Comparison of ENCODE assay signal across 8 cellular contexts in genomic region chr17:82037889-82038195, GRCh38. TPM values are rescaled to one million over a fixed set of nuclear protein-coding genes. Genes with fewer than 3 reads are reported as not detected.
A peak's percentile ranks its signal among the peaks of the same experiment; 100 is the strongest.
DNase-seq lines count a peak whose midpoint lies in the region; ATAC-seq and TF ChIP-seq lines count a peak whose summit lies in the region.

No MANE protein-coding gene starts in this region.

- H3K36me3 ChIP-seq in suprapubic skin, result no peaks in the 10 kb centered on the region

- H3K27ac Mint-ChIP-seq in T-helper 2 cell treated with Interferon-gamma antibody and Interleukin-4, amounts not matched to agents 5 μg/mL and 100 μg/mL, for 36 hours, result peak overlapping the region; percentile 97
- peak overlapping the region; percentile 81 for H3K27ac Mint-ChIP-seq in activated naive CD8-positive, alpha-beta T cell

- peak overlapping the region; percentile 69 for H3K4me3 ChIP-seq in suprapubic skin

- WGBS in suprapubic skin, result 4% methylated on average over 10 of the region's 10 CpGs

- peaks cover 22% of the 10 kb centered on the region for H3K4me1 ChIP-seq in suprapubic skin

- no peaks in the 10 kb centered on the region for H3K9me3 ChIP-seq in suprapubic skin

- ATAC-seq in HG03139 (IDR thresholded peaks at IDR 0.05; ENCODE audit: unreplicated experiment) (no peak), GM18909 (IDR thresholded peaks at IDR 0.05; ENCODE audit: poor library complexity, unreplicated experiment) (no peak)

- H3K27me3 Mint-ChIP-seq in T-helper 2 cell treated with Interferon-gamma antibody and Interleukin-4, amounts not matched to agents 5 μg/mL and 100 μg/mL, for 36 hours (ENCODE audit: low read depth), result no peaks in the 10 kb centered on the region
- no peaks in the 10 kb centered on the region for H3K27me3 Mint-ChIP-seq in activated naive CD8-positive, alpha-beta T cell

- H3K27me3 ChIP-seq in layer of hippocampus (ENCODE audit: control insufficient read depth, insufficient read depth, low read length) (no peaks in the 10 kb centered on the region), suprapubic skin (no peaks in the 10 kb centered on the region)

- H3K4me3 Mint-ChIP-seq in T-helper 2 cell treated with Interferon-gamma antibody and Interleukin-4, amounts not matched to agents 5 μg/mL and 100 μg/mL, for 36 hours, result peak overlapping the region; percentile 83
- peak overlapping the region; percentile 81 for H3K4me3 Mint-ChIP-seq in activated naive CD8-positive, alpha-beta T cell

- H3K9me3 Mint-ChIP-seq in T-helper 2 cell treated with Interferon-gamma antibody and Interleukin-4, amounts not matched to agents 5 μg/mL and 100 μg/mL, for 36 hours, result no peaks in the 10 kb centered on the region
- H3K9me3 Mint-ChIP-seq in activated naive CD8-positive, alpha-beta T cell (ENCODE audit: low read depth), result no peaks in the 10 kb centered on the region

- H3K36me3 Mint-ChIP-seq in T-helper 2 cell treated with Interferon-gamma antibody and Interleukin-4, amounts not matched to agents 5 μg/mL and 100 μg/mL, for 36 hours (ENCODE audit: low read depth), result peaks cover 8% of the 10 kb centered on the region
- peaks cover 3% of the 10 kb centered on the region for H3K36me3 Mint-ChIP-seq in activated naive CD8-positive, alpha-beta T cell

- H3K4me1 Mint-ChIP-seq in T-helper 2 cell treated with Interferon-gamma antibody and Interleukin-4, amounts not matched to agents 5 μg/mL and 100 μg/mL, for 36 hours (ENCODE audit: low read depth), result peaks cover 19% of the 10 kb centered on the region
- peaks cover 21% of the 10 kb centered on the region for H3K4me1 Mint-ChIP-seq in activated naive CD8-positive, alpha-beta T cell (ENCODE audit: low read depth)

- no peak for DNase-seq in T-helper 2 cell treated with Interferon-gamma antibody and Interleukin-4, amounts not matched to agents 5 μg/mL and 100 μg/mL, for 36 hours (ENCODE audit: low spot score)
- DNase-seq in T-helper 2 cell (no peak), suprapubic skin (ENCODE audit: low spot score in 2 of 2) (no peak), HUDEP-2 (lab: John Stamatoyannopoulos, UW; ENCODE audit: unreplicated experiment in 76 of 76) (no peak)

- TF ChIP-seq POLR2A in suprapubic skin (IDR thresholded peaks at IDR 0.05), result no peak

- H3K27ac ChIP-seq in layer of hippocampus (ENCODE audit: low read depth, low read length) (peak overlapping the region; percentile 97), suprapubic skin (peak overlapping the region; percentile 94)

- TF ChIP-seq CTCF in suprapubic skin (IDR thresholded peaks at IDR 0.05), result no peak

- TF ChIP-seq EP300 in suprapubic skin (IDR thresholded peaks at IDR 0.05), result no peak

RNA-seq across cellular contexts. Expression of gene DCXR, which starts 0.3 kb away (rescaled TPM):
- 100 to 1,000 TPM; 160 to 267 (median 222) TPM for total RNA-seq in suprapubic skin

RNA-seq across cellular contexts. Expression of gene RAC3, which starts 6.4 kb away (rescaled TPM):
- total RNA-seq in suprapubic skin, result 10 to 100 TPM; 13.7 to 34.1 (median 14.8) TPM

RNA-seq across cellular contexts. Expression of gene RFNG, which starts 13.8 kb away (rescaled TPM):
- 10 to 100 TPM; 46.0 to 61.0 (median 50.8) TPM for total RNA-seq in suprapubic skin

RNA-seq across cellular contexts. Expression of gene GPS1, which starts 13.9 kb away (rescaled TPM):
- total RNA-seq in suprapubic skin, result 100 to 1,000 TPM in 2 of 4 donors, 10 to 100 TPM in 2; 72.4 to 113 (median 100) TPM

RNA-seq across cellular contexts. Expression of gene LRRC45, which starts 14.7 kb away (rescaled TPM):
- total RNA-seq in suprapubic skin, result 10 to 100 TPM; 14.1 to 18.7 (median 15.4) TPM
